ENCODE assay signal across 1 cellular context in genomic region chr1:168216171-168216570, GRCh38.
TF ChIP-seq lines count a peak whose summit lies in the region.

No MANE protein-coding gene starts in this region.

TF ChIP-seq in GM23338, 12 proteins besides CTCF, POLR2A, EP300 and RAD21 (continued from another document):
- TF ChIP-seq, protein P1, sequence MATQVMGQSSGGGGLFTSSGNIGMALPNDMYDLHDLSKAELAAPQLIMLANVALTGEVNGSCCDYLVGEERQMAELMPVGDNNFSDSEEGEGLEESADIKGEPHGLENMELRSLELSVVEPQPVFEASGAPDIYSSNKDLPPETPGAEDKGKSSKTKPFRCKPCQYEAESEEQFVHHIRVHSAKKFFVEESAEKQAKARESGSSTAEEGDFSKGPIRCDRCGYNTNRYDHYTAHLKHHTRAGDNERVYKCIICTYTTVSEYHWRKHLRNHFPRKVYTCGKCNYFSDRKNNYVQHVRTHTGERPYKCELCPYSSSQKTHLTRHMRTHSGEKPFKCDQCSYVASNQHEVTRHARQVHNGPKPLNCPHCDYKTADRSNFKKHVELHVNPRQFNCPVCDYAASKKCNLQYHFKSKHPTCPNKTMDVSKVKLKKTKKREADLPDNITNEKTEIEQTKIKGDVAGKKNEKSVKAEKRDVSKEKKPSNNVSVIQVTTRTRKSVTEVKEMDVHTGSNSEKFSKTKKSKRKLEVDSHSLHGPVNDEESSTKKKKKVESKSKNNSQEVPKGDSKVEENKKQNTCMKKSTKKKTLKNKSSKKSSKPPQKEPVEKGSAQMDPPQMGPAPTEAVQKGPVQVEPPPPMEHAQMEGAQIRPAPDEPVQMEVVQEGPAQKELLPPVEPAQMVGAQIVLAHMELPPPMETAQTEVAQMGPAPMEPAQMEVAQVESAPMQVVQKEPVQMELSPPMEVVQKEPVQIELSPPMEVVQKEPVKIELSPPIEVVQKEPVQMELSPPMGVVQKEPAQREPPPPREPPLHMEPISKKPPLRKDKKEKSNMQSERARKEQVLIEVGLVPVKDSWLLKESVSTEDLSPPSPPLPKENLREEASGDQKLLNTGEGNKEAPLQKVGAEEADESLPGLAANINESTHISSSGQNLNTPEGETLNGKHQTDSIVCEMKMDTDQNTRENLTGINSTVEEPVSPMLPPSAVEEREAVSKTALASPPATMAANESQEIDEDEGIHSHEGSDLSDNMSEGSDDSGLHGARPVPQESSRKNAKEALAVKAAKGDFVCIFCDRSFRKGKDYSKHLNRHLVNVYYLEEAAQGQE (IDR thresholded peaks at IDR 0.05; ENCODE audit: unreplicated experiment) = no peak
- TF ChIP-seq EZH2 (IDR thresholded peaks at IDR 0.05; ENCODE audit: low read depth, unreplicated experiment) (no peak), ZNF462 (CRISPR knock-in tag; IDR thresholded peaks at IDR 0.05) (no peak), ETS1 (IDR thresholded peaks at IDR 0.05) (no peak), NANOG (IDR thresholded peaks at IDR 0.05; ENCODE audit: borderline replicate concordance) (no peak), STAT1 (IDR thresholded peaks at IDR 0.05; ENCODE audit: unreplicated experiment) (no peak), POLR2AphosphoS5 (IDR thresholded peaks at IDR 0.05; ENCODE audit: low read depth) (no peak), EZH2phosphoT487 (IDR thresholded peaks at IDR 0.05; ENCODE audit: unreplicated experiment) (no peak), ZNF331 (CRISPR knock-in tag; IDR thresholded peaks at IDR 0.05; ENCODE audit: low read depth) (no peak), JUNB (IDR thresholded peaks at IDR 0.05; ENCODE audit: unreplicated experiment) (no peak)
TF ChIP-seq in GM23338: peak in this region for 0.
